Comparison of ENCODE assay signal across 8 cellular contexts in the genomic region with DNA sequence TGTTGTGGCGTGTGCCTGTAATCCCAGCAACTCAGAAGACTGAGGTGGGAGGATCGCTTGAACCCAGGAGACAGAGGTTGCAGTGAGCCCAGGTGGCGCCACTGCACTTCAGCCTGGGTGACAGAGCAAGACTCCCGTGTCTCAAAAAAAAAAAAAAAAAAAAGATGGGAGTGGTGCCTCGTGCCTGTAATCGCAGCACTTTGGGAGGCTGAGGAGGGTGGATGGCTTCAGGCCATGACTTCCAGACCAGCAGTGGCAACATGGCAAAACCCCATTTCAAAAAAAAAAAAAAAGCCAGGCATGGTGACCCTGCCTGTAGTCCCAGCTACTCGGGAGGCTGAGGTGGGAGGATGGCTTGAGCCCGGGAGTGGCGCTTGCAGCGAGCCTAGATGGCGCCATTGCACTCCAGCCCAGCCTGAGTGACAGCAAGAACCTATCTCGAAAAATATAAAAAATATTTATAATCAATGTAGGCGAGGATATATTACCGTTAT. TPM values are rescaled to one million over a fixed set of nuclear protein-coding genes. Genes with fewer than 3 reads are reported as not detected.
DNase-seq lines count a peak whose midpoint lies in the region; ATAC-seq, FAIRE-seq and TF ChIP-seq lines count a peak whose summit lies in the region.

No MANE protein-coding gene starts in this region.

- peak; percentile 72 for DNase-seq in EL
- DNase-seq in HEK293T (ENCODE audit: extremely low spot score): peak; percentile 38
- peak; percentile 42 for DNase-seq in NCI-H510A treated with DMSO at 0.1 percent for 48 hours (lab: John Stamatoyannopoulos, UW)
- DNase-seq in activated CD8-positive, alpha-beta memory T cell treated with anti-CD3 and anti-CD28 coated beads for 24 hours: peak; percentile 64
- DNase-seq in esophagus muscularis mucosa (ENCODE audit: extremely low spot score): no peak
- DNase-seq in pancreas: peak; percentile 35 to 71 (median 62)
- DNase-seq in NCI-H187 treated with DMSO at 0.1 percent for 48 hours (lab: John Stamatoyannopoulos, UW): no peak

- peak; percentile 90 for FAIRE-seq in pancreas (lab: Jason Lieb, UNC)

- intact Hi-C loops in esophagus muscularis mucosa (cut with DNase I): loop anchor here (2.0 kb wide), 2 partner anchors 69 to 161 kb away; no protein-coding TSS in a partner anchor
- intact Hi-C loops in pancreas (cut with DNase I): loop anchor here in 1 of 3 donors (10.0 kb wide), 1 partner anchor 163 kb away; no protein-coding TSS in a partner anchor

- WGBS in esophagus muscularis mucosa: 28% methylated on average over 14 of the region's 14 CpGs
- 2 to 27% methylated on average over 14 of the region's 14 CpGs for WGBS in pancreas, 2 donors

- no peaks in the 10 kb centered on the region for H3K27me3 ChIP-seq in esophagus muscularis mucosa
- H3K27me3 ChIP-seq in pancreas: no peaks in the 10 kb centered on the region

- H3K27ac ChIP-seq in esophagus muscularis mucosa (replicated peaks in 1 of 4) (no peak overlapping the region), pancreas (no peak overlapping the region)

- H3K4me1 ChIP-seq in esophagus muscularis mucosa: no peaks in the 10 kb centered on the region
- H3K4me1 ChIP-seq in pancreas: no peaks in the 10 kb centered on the region

- H3K36me3 ChIP-seq in esophagus muscularis mucosa: peaks cover 0 to 16% (median 15%) of the 10 kb centered on the region in 4 donors
- peaks cover 0 to 13% (median 7%) of the 10 kb centered on the region in 3 donors for H3K36me3 ChIP-seq in pancreas

- CTCF ChIA-PET in HEK293T (lab: Yijun Ruan, JAX): interaction anchor here (0.6 to 1.0 kb wide), 4 partner anchors 36 to 177 kb away, joined by 3 read pairs; no protein-coding TSS in a partner anchor

- H3K4me3 ChIP-seq in esophagus muscularis mucosa: no peak overlapping the region
- no peak overlapping the region for H3K4me3 ChIP-seq in pancreas

- no peak for TF ChIP-seq EP300 in esophagus muscularis mucosa (IDR thresholded peaks at IDR 0.05)

- TF ChIP-seq CTCF in esophagus muscularis mucosa (IDR thresholded peaks at IDR 0.05) (peak; percentile 30 to 45 (median 36)), pancreas (IDR thresholded peaks at IDR 0.05) (peak in 1 of 4 donors; percentile 14)

- no peak for TF ChIP-seq POLR2A in esophagus muscularis mucosa (IDR thresholded peaks at IDR 0.05; ENCODE audit: low read depth)

- POLR2A ChIA-PET in HEK293T (lab: Yijun Ruan, JAX): no interaction called here

- H3K9me3 ChIP-seq in esophagus muscularis mucosa: no peaks in the 10 kb centered on the region
- no peaks in the 10 kb centered on the region for H3K9me3 ChIP-seq in pancreas

- peak; percentile 83 to 94 (median 89) for ATAC-seq in pancreas
- ATAC-seq in GM19452 (IDR thresholded peaks at IDR 0.05; ENCODE audit: unreplicated experiment): no peak

TF ChIP-seq in HEK293T, 16 proteins besides CTCF, POLR2A, EP300 and RAD21:
- no peak for TF ChIP-seq FOXM1 (IDR thresholded peaks at IDR 0.05; ENCODE audit: borderline replicate concordance)
- peak; percentile 99 for TF ChIP-seq ZNF384 (IDR thresholded peaks at IDR 0.05)
- TF ChIP-seq, protein P1, sequence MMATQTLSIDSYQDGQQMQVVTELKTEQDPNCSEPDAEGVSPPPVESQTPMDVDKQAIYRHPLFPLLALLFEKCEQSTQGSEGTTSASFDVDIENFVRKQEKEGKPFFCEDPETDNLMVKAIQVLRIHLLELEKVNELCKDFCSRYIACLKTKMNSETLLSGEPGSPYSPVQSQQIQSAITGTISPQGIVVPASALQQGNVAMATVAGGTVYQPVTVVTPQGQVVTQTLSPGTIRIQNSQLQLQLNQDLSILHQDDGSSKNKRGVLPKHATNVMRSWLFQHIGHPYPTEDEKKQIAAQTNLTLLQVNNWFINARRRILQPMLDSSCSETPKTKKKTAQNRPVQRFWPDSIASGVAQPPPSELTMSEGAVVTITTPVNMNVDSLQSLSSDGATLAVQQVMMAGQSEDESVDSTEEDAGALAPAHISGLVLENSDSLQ (IDR thresholded peaks at IDR 0.05): peak; percentile 90

RNA-seq across cellular contexts. Expression of gene EIF2S3, which starts 27.0 kb away (rescaled TPM):
- total RNA-seq in esophagus muscularis mucosa (100 to 1,000 TPM; 116 to 159 (median 126) TPM), pancreas (100 to 1,000 TPM in 4 of 6 donors, 10 to 100 TPM in 2; 84.4 to 139 (median 128) TPM)
- polyA plus RNA-seq in pancreas: 10 to 100 TPM; 40.0 to 52.9 TPM

RNA-seq across cellular contexts. Expression of gene KLHL15, which starts 54.7 kb away (rescaled TPM):
- total RNA-seq in esophagus muscularis mucosa: 10 to 100 TPM in 3 of 4 donors, 1 to 10 TPM in 1; 8.0 to 21.5 (median 13.0) TPM
- 1 to 10 TPM; 3.3 to 4.7 (median 4.4) TPM for total RNA-seq in pancreas
- polyA plus RNA-seq in pancreas: 1 to 10 TPM; 1.2 to 3.1 TPM

Comparison
In these comparisons a context has a peak if more than half of its experiments do, and no peak if none do; other contexts are left out.
1. DNase-seq: peak in EL (single experiment), HEK293T (single experiment), NCI-H510A treated with DMSO at 0.1 percent for 48 hours (single experiment), activated CD8-positive, alpha-beta memory T cell treated with anti-CD3 and anti-CD28 coated beads for 24 hours (single experiment) and pancreas (6 of 6); none in esophagus muscularis mucosa (single experiment) and NCI-H187 treated with DMSO at 0.1 percent for 48 hours (single experiment).